Comparison of ENCODE assay signal across 16 cellular contexts in the genomic region with DNA sequence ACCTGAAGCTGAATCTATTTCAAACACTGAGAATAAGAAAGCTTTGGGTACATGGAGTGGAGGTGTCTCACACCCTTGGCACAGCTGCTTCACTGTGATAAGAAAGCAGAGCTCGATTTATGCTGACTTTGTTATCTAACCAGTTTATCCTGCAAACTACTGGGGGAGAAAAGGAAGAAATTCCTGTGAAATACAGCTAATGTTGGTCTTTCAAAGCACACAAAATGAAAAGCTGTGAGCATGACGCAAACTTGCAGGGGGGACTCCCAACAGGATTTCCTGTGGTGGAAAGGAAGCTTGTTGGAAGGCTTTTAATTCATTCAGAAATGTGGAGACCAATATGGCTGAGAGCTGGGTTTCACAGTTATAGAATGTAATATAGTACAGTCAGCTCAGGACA. TPM values are rescaled to one million over a fixed set of nuclear protein-coding genes. Genes with fewer than 3 reads are reported as not detected.
DNase-seq lines count a peak whose midpoint lies in the region; ATAC-seq, FAIRE-seq and TF ChIP-seq lines count a peak whose summit lies in the region.
"Had no signal": no experiment of that assay in that cellular context is flagged by ENCODE, and none has a peak within 500 bp of the region (broad histone marks: within the 10 kb centered on the region; RNA-seq: fewer than 3 reads in every experiment).

No MANE protein-coding gene starts in this region.

- in situ Hi-C loops in Panc1 (cut with HindIII; ENCODE audit: low pct_unique_long_range_greater_than_20kb, low sequenced_read_pairs): loop anchor here (5.0 kb wide), 1 partner anchor 46 kb away; no protein-coding TSS in a partner anchor

- H4K20me1 ChIP-seq in osteoblast (ENCODE audit: insufficient read depth, low read length): peaks cover 18% of the 10 kb centered on the region

- FAIRE-seq in H54 (lab: Jason Lieb, UNC): peak; percentile 68

- TF ChIP-seq CTCF in Panc1 (IDR thresholded peaks at IDR 0.05) (no peak), osteocyte (IDR thresholded peaks at IDR 0.05) (no peak), osteoblast (IDR thresholded peaks at IDR 0.05; ENCODE audit: extremely low read depth, low read depth, low read length) (no peak), nephron progenitor cell (IDR thresholded peaks at IDR 0.05) (no peak)

- no peak overlapping the region for H2AFZ ChIP-seq in osteoblast (ENCODE audit: low read length)

- H3K4me1 ChIP-seq in Panc1 (ENCODE audit: control insufficient read depth, insufficient read depth, low read length) (peaks cover 60% of the 10 kb centered on the region), osteoblast (ENCODE audit: insufficient read depth, low read length) (no peaks in the 10 kb centered on the region)

- POLR2A ChIA-PET in Panc1 (lab: Charles Lee): no interaction called here

- H3K27ac ChIP-seq in Panc1 (ENCODE audit: low read length) (peak overlapping the region; percentile 81), osteoblast (ENCODE audit: low read depth, low read length) (no peak overlapping the region)
- H3K27ac ChIP-seq: skin epidermis had no signal

- TF ChIP-seq POLR2A in H54 (IDR thresholded peaks at IDR 0.05; ENCODE audit: low read depth, low read length): no peak

- CTCF ChIA-PET in Panc1 (lab: Charles Lee): no interaction called here

- no peak overlapping the region for H3K4me3 ChIP-seq in Panc1 (ENCODE audit: low read depth in 2 of 2, low read length in 2 of 2)
- no peak overlapping the region for H3K4me3 ChIP-seq in osteoblast (ENCODE audit: insufficient read depth, low read length)
- H3K4me3 ChIP-seq: skin epidermis had no signal

- H3K27ac Mint-ChIP-seq in osteocyte (ENCODE audit: unreplicated experiment) (peak overlapping the region; percentile 72), nephron progenitor cell (no peak overlapping the region)
- H3K27ac Mint-ChIP-seq: activated CD4-positive, alpha-beta T cell treated with anti-CD3 and anti-CD28 coated beads, Interleukin-2, amount 10 ng/mL, durations not matched to agents 24 days and 14 days; activated T-cell treated with anti-CD3 and anti-CD28 coated beads, Interleukin-2, amount 50 U/mL, for 72 hours; CD4-positive, alpha-beta T cell; naive thymus-derived CD8-positive, alpha-beta T cell had no signal

- DNase-seq in H54 (ENCODE audit: insufficient read length, low spot score) (no peak), Panc1 (ENCODE audit: low read depth, low spot score) (no peak), dermis microvascular lymphatic vessel endothelial cell (ENCODE audit: low read depth in 2 of 2) (peak; percentile 86 to 88), osteocyte (ENCODE audit: extremely low spot score, unreplicated experiment) (no peak), osteoblast (ENCODE audit: insufficient read length, low spot score, missing footprints) (no peak), nephron progenitor cell (no peak)
- DNase-seq: activated CD4-positive, alpha-beta T cell treated with anti-CD3 and anti-CD28 coated beads, Interleukin-2, amount 10 ng/mL, durations not matched to agents 24 days and 14 days; activated T-cell treated with anti-CD3 and anti-CD28 coated beads, Interleukin-2, amount 50 U/mL, for 72 hours; aorta; CD4-positive, alpha-beta T cell; effector CD8-positive, alpha-beta T cell; naive thymus-derived CD8-positive, alpha-beta T cell; T-helper 1 cell had no signal

- H3K4me1 Mint-ChIP-seq in osteocyte (ENCODE audit: unreplicated experiment): peaks cover 16% of the 10 kb centered on the region
- no peaks in the 10 kb centered on the region for H3K4me1 Mint-ChIP-seq in nephron progenitor cell
- H3K4me1 Mint-ChIP-seq: activated CD4-positive, alpha-beta T cell treated with anti-CD3 and anti-CD28 coated beads, Interleukin-2, amount 10 ng/mL, durations not matched to agents 24 days and 14 days had no signal

- intact Hi-C loops in Panc1 (cut with micrococcal nuclease; ENCODE audit: unreplicated experiment): no loop called here

- H3K79me2 ChIP-seq in osteoblast (ENCODE audit: insufficient read depth, low read length): peaks cover 97% of the 10 kb centered on the region

- BruUV-seq in Panc1 (replicated peaks; lab: Mats Ljungman, UMichigan): no TSS peak

- H3K36me3 ChIP-seq in Panc1 (ENCODE audit: control insufficient read depth, insufficient read depth, low read length) (no peaks in the 10 kb centered on the region), osteoblast (ENCODE audit: insufficient read depth, low read length) (no peaks in the 10 kb centered on the region)

- H3K36me3 Mint-ChIP-seq in osteocyte (ENCODE audit: unreplicated experiment) (no peaks in the 10 kb centered on the region), nephron progenitor cell (ENCODE audit: low read depth) (no peaks in the 10 kb centered on the region)
- H3K36me3 Mint-ChIP-seq: naive thymus-derived CD8-positive, alpha-beta T cell had no signal

- H3K9me3 ChIP-seq in Panc1 (ENCODE audit: control insufficient read depth, insufficient read depth, low read depth, low read length): no peaks in the 10 kb centered on the region
- H3K9me3 ChIP-seq in osteoblast (ENCODE audit: low read depth, low read length): no peaks in the 10 kb centered on the region

- H3K9me3 Mint-ChIP-seq in osteocyte (ENCODE audit: unreplicated experiment): no peaks in the 10 kb centered on the region
- H3K9me3 Mint-ChIP-seq in nephron progenitor cell: no peaks in the 10 kb centered on the region
- H3K9me3 Mint-ChIP-seq: activated T-cell treated with anti-CD3 and anti-CD28 coated beads, Interleukin-2, amount 50 U/mL, for 72 hours; CD4-positive, alpha-beta T cell; naive thymus-derived CD8-positive, alpha-beta T cell had no signal

- H3K27me3 ChIP-seq in Panc1 (ENCODE audit: control insufficient read depth, insufficient read depth, low read length): no peaks in the 10 kb centered on the region
- H3K27me3 ChIP-seq in osteoblast (ENCODE audit: insufficient read depth, low read length): no peaks in the 10 kb centered on the region

- ATAC-seq in Panc1 (no peak), GM21447 (IDR thresholded peaks at IDR 0.05; ENCODE audit: unreplicated experiment) (no peak), GM19463 (IDR thresholded peaks at IDR 0.05; ENCODE audit: unreplicated experiment) (no peak)
- ATAC-seq: activated T-cell treated with anti-CD3 and anti-CD28 coated beads, Interleukin-2, amount 50 U/mL, for 72 hours; naive thymus-derived CD8-positive, alpha-beta T cell had no signal

- H3K27me3 Mint-ChIP-seq in osteocyte (ENCODE audit: unreplicated experiment) (no peaks in the 10 kb centered on the region), nephron progenitor cell (ENCODE audit: low read depth, poor library complexity) (peaks cover 6% of the 10 kb centered on the region)

- H3K4me3 Mint-ChIP-seq in osteocyte (ENCODE audit: unreplicated experiment): no peak overlapping the region
- H3K4me3 Mint-ChIP-seq in nephron progenitor cell: no peak overlapping the region
- H3K4me3 Mint-ChIP-seq: activated CD4-positive, alpha-beta T cell treated with anti-CD3 and anti-CD28 coated beads, Interleukin-2, amount 10 ng/mL, durations not matched to agents 24 days and 14 days; activated T-cell treated with anti-CD3 and anti-CD28 coated beads, Interleukin-2, amount 50 U/mL, for 72 hours; CD4-positive, alpha-beta T cell; naive thymus-derived CD8-positive, alpha-beta T cell had no signal

- H3K4me2 ChIP-seq in osteoblast (ENCODE audit: insufficient read depth, low read length): no peak overlapping the region

RNA-seq across cellular contexts. Expression of a gene that starts 53.4 kb away (rescaled TPM):
- total RNA-seq in Panc1 (2021; ENCODE audit: unreplicated experiment): 26.8 TPM
- polyA plus RNA-seq in Panc1 (2012; ENCODE audit: insufficient read length): 10.4 TPM
- 1.3 and 3.2 TPM in 2 replicates for total RNA-seq in dermis microvascular lymphatic vessel endothelial cell
- total RNA-seq in osteocyte: 11.0 and 11.7 TPM in 2 replicates
- total RNA-seq in osteoblast: 24.8 and 26.1 TPM in 2 replicates
- total RNA-seq: naive thymus-derived CD8-positive, alpha-beta T cell had no signal

Comparison
In these comparisons a context has a peak if more than half of its experiments do, and no peak if none do; other contexts are left out.
1. DNase-seq: peak in dermis microvascular lymphatic vessel endothelial cell (2 of 2); none in H54 (single experiment), Panc1 (single experiment), osteocyte (single experiment), osteoblast (single experiment) and nephron progenitor cell (single experiment).